Comparison of ENCODE assay signal across 14 cellular contexts in genomic region chr20:38725458-38725958, GRCh38. TPM values are rescaled to one million over a fixed set of nuclear protein-coding genes. Genes with fewer than 3 reads are reported as not detected.
A peak's percentile ranks its signal among the peaks of the same experiment; 100 is the strongest.
DNase-seq lines count a peak whose midpoint lies in the region; ATAC-seq lines count a peak whose summit lies in the region.
"Had no signal": no experiment of that assay in that cellular context is flagged by ENCODE, and none has a peak within 500 bp of the region (broad histone marks: within the 10 kb centered on the region; RNA-seq: fewer than 3 reads in every experiment).

No MANE protein-coding gene starts in this region.

- peaks cover 100% of the 10 kb centered on the region for H3K27me3 ChIP-seq in BLaER1
- peaks cover 83% of the 10 kb centered on the region for H3K27me3 ChIP-seq in CD8-positive, alpha-beta memory T cell (ENCODE audit: insufficient read depth, low read length, poor library complexity, severe bottlenecking)
- H3K27me3 ChIP-seq in aorta (ENCODE audit: control insufficient read depth in 1 of 2, insufficient read depth in 2 of 2, low read length in 1 of 2): no peaks in the 10 kb centered on the region

- peak overlapping the region in 3 of 8 donors; percentile 15 to 75 (median 72) for H3K27ac Mint-ChIP-seq in CD8-positive, alpha-beta memory T cell
- H3K27ac Mint-ChIP-seq in immature natural killer cell: peak overlapping the region in 1 of 6 donors; percentile 27

- peaks cover 12% of the 10 kb centered on the region for H3K9me3 ChIP-seq in BLaER1
- no peaks in the 10 kb centered on the region for H3K9me3 ChIP-seq in CD8-positive, alpha-beta memory T cell (ENCODE audit: low read length)
- H3K9me3 ChIP-seq in aorta (ENCODE audit: control insufficient read depth, low read length): no peaks in the 10 kb centered on the region

- H3K4me3 Mint-ChIP-seq in CD8-positive, alpha-beta memory T cell: peak overlapping the region; percentile 14 to 68 (median 60)
- H3K4me3 Mint-ChIP-seq in immature natural killer cell: peak overlapping the region in 3 of 5 donors; percentile 2 to 47 (median 34)

- H3K36me3 Mint-ChIP-seq in CD8-positive, alpha-beta memory T cell: peaks cover 0 to 1% (median 0%) of the 10 kb centered on the region in 3 donors
- H3K36me3 Mint-ChIP-seq in immature natural killer cell: peaks cover 0 to 3% (median 0%) of the 10 kb centered on the region in 3 donors

- H3K4me1 ChIP-seq in BLaER1 (peaks cover 82% of the 10 kb centered on the region), aorta (ENCODE audit: control insufficient read depth in 1 of 2, insufficient read depth in 2 of 2, low read length in 2 of 2) (no peaks in the 10 kb centered on the region)
- H3K4me1 ChIP-seq in CD8-positive, alpha-beta memory T cell (ENCODE audit: insufficient read depth, low read length): peaks cover 52% of the 10 kb centered on the region

- peak overlapping the region; percentile 97 for H3K4me2 ChIP-seq in BLaER1

- H3K27ac ChIP-seq in BLaER1: no peak overlapping the region
- no peak overlapping the region for H3K27ac ChIP-seq in CD8-positive, alpha-beta memory T cell (ENCODE audit: low read depth, low read length)
- H3K27ac ChIP-seq in aorta (ENCODE audit: low read depth in 1 of 2, low read length in 2 of 2): no peak overlapping the region
- H3K27ac ChIP-seq: SK-N-MC had no signal

- peaks cover 0 to 10% (median 5%) of the 10 kb centered on the region in 5 donors for H3K9me3 Mint-ChIP-seq in CD8-positive, alpha-beta memory T cell
- H3K9me3 Mint-ChIP-seq in immature natural killer cell: peaks cover 0 to 5% (median 1%) of the 10 kb centered on the region in 6 donors

- POLR2A ChIA-PET in CD8-positive, alpha-beta memory T cell (lab: Charles Lee): no interaction called here

- H3K36me3 ChIP-seq in BLaER1 (no peaks in the 10 kb centered on the region), aorta (ENCODE audit: control insufficient read depth in 1 of 2, insufficient read depth in 2 of 2, low read length in 1 of 2) (no peaks in the 10 kb centered on the region)
- no peaks in the 10 kb centered on the region for H3K36me3 ChIP-seq in CD8-positive, alpha-beta memory T cell (ENCODE audit: insufficient read depth, low read length)

- DNase-seq in CD8-positive, alpha-beta memory T cell: peak in 1 of 5 donors; percentile 13
- DNase-seq in T-helper 9 cell (peak; percentile 5), immature natural killer cell (no peak), mucosa of gallbladder (ENCODE audit: low spot score) (no peak), aorta (no peak), Right ventricle myocardium superior (no peak)
- DNase-seq: Kasumi-1; NK-92 treated with Interleukin-12 subunit alpha and Interleukin-12 subunit beta, amount 100 ng/mL, for 24 hours had no signal

- ATAC-seq in GM18868 (IDR thresholded peaks at IDR 0.05; ENCODE audit: unreplicated experiment) (no peak), aorta (ENCODE audit: low FRiP score) (no peak), Right ventricle myocardium superior (ENCODE audit: poor library complexity) (no peak)

- H3K27me3 Mint-ChIP-seq in CD8-positive, alpha-beta memory T cell: peaks cover 77 to 89% of the 10 kb centered on the region in 2 donors
- peaks cover 58 to 78% (median 75%) of the 10 kb centered on the region in 3 donors for H3K27me3 Mint-ChIP-seq in immature natural killer cell (ENCODE audit: low read depth in 3 of 3)

- H3K4me3 ChIP-seq in BLaER1: peak overlapping the region; percentile 59
- no peak overlapping the region for H3K4me3 ChIP-seq in CD8-positive, alpha-beta memory T cell (ENCODE audit: low read length)
- no peak overlapping the region for H3K4me3 ChIP-seq in aorta (ENCODE audit: low read length in 2 of 2)
- H3K4me3 ChIP-seq: SK-N-MC had no signal

- peaks cover 49 to 60% (median 56%) of the 10 kb centered on the region in 3 donors for H3K4me1 Mint-ChIP-seq in CD8-positive, alpha-beta memory T cell
- peaks cover 43 to 50% of the 10 kb centered on the region in 2 donors for H3K4me1 Mint-ChIP-seq in immature natural killer cell

- CTCF ChIA-PET in CD8-positive, alpha-beta memory T cell (lab: Charles Lee): interaction anchor here (0.6 to 2.3 kb wide), 8 partner anchors 26 to 324 kb away, joined by 3 to 9 read pairs (median 4); partner anchors contain the start of gene PPP1R16B

- H4K20me1 ChIP-seq in BLaER1: peaks cover 81% of the 10 kb centered on the region

- 6 to 8% methylated on average over 22 of the region's 22 CpGs for WGBS in aorta, 2 donors

- intact Hi-C loops in aorta (cut with DNase I): loop anchor here in 1 of 2 donors (10.0 kb wide), 1 partner anchor 169 kb away; no protein-coding TSS in a partner anchor
- intact Hi-C loops in Right ventricle myocardium superior (cut with DNase I): no loop called here

- H3K9ac ChIP-seq in BLaER1: no peak overlapping the region

RNA-seq across cellular contexts. Expression of gene SLC32A1, which starts 1.2 kb away (rescaled TPM):
- total RNA-seq in CD8-positive, alpha-beta memory T cell: not detected
- polyA plus RNA-seq in CD8-positive, alpha-beta memory T cell: not detected
- not detected for polyA plus RNA-seq in immature natural killer cell
- not detected for total RNA-seq in mucosa of gallbladder
- not detected for total RNA-seq in aorta
- polyA plus RNA-seq in aorta: not detected
- not detected for total RNA-seq in Right ventricle myocardium superior
- total RNA-seq: kidney epithelial cell, myocyte had no signal
- polyA plus RNA-seq: adipose tissue had no signal

RNA-seq across cellular contexts. Expression of gene ACTR5, which starts 22.8 kb away (rescaled TPM):
- total RNA-seq in CD8-positive, alpha-beta memory T cell: 10 to 100 TPM; 12.2 to 12.6 TPM
- 9.5 TPM for polyA plus RNA-seq in CD8-positive, alpha-beta memory T cell
- 10 to 100 TPM in 1 of 3 donors, 1 to 10 TPM in 2; 8.0 to 11.1 (median 8.7) TPM for polyA plus RNA-seq in immature natural killer cell
- total RNA-seq in mucosa of gallbladder: 6.7 TPM
- 1 to 10 TPM; 7.0 to 7.1 TPM for total RNA-seq in aorta
- 10 to 100 TPM in 1 of 2 donors, 1 to 10 TPM in 1; 3.5 to 10.3 TPM for polyA plus RNA-seq in aorta
- 3.2 TPM for total RNA-seq in Right ventricle myocardium superior
